In genomic region chr1:116320846-116321245, GRCh38 we compare ENCODE assay signal across 22 cellular contexts.
"Had no signal": no experiment of that assay in that cellular context is flagged by ENCODE, and none has a peak within 500 bp of the region (broad histone marks: within the 10 kb centered on the region; RNA-seq: fewer than 3 reads in every experiment).

No MANE protein-coding gene starts in this region.

- H3K27ac ChIP-seq: coronary artery, heart left ventricle, lower lobe of right lung, prostate gland, spleen, testis, upper lobe of right lung had no signal

- DNase-seq: activated B cell treated with CpG ODN at 0.5 μM for 24 hours; activated CD4-positive, alpha-beta T cell treated with anti-CD3 and anti-CD28 coated beads for 36 hours; activated CD4-positive, alpha-beta T cell treated with anti-CD3 and anti-CD28 coated beads, Interleukin-2, amount 50 U/mL, for 48 hours; activated CD8-positive, alpha-beta memory T cell treated with anti-CD3 and anti-CD28 coated beads, Interleukin-2, amount 50 U/mL, for 48 hours; activated naive CD4-positive, alpha-beta T cell; activated naive CD8-positive, alpha-beta T cell treated with anti-CD3 and anti-CD28 coated beads, Interleukin-2, amount 10 ng/mL, durations not matched to agents 7 days and 5 days; activated T-cell treated with anti-CD3 and anti-CD28 coated beads, Interleukin-2, amount 50 U/mL, for 4 hours; amniotic stem cell; cerebellar nuclear complex; heart left ventricle; kidney; lower lobe of right lung; natural killer cell; spleen; stimulated activated CD4-positive, alpha-beta T cell treated with anti-CD3 and anti-CD28 coated beads, Interleukin-4, amount 100 ng/mL, for 1 hour; stimulated activated naive CD4-positive, alpha-beta T cell; testis; upper lobe of right lung had no signal

- H3K9me3 ChIP-seq: heart left ventricle, lower lobe of right lung, prostate gland, spleen, testis, upper lobe of right lung had no signal

- H3K9me3 Mint-ChIP-seq: activated B cell treated with CpG ODN at 0.5 μM for 24 hours; activated naive CD8-positive, alpha-beta T cell treated with anti-CD3 and anti-CD28 coated beads, Interleukin-2, amount 10 ng/mL, durations not matched to agents 7 days and 5 days; activated T-cell treated with anti-CD3 and anti-CD28 coated beads, Interleukin-2, amount 50 U/mL, for 4 hours; activated T-helper 2 cell treated with anti-CD3 and anti-CD28 coated beads, Interferon-gamma antibody, Interleukin-2, Interleukin-4, amounts not matched to agents 10 μg/mL and 5 μg/mL and 100 μg/mL, durations not matched to agents 14 hours and 24 hours and 36 hours; natural killer cell; T-helper 1 cell treated with Interleukin-12 subunit alpha and Interleukin-12 subunit beta and Interleukin-4 antibody, amounts not matched to agents 30 μg/mL and 1 μg/mL, for 36 hours had no signal

- H3K27me3 ChIP-seq: heart left ventricle, spleen, testis, upper lobe of right lung had no signal

- ATAC-seq: activated CD4-positive, alpha-beta T cell treated with anti-CD3 and anti-CD28 coated beads for 36 hours; activated T-cell treated with anti-CD3 and anti-CD28 coated beads, Interleukin-2, amount 50 U/mL, for 4 hours; heart left ventricle; natural killer cell had no signal

- H3K4me1 ChIP-seq: upper lobe of right lung had no signal

- H3K27me3 Mint-ChIP-seq: activated B cell treated with CpG ODN at 0.5 μM for 24 hours; activated CD4-positive, alpha-beta T cell treated with anti-CD3 and anti-CD28 coated beads for 36 hours; activated naive CD8-positive, alpha-beta T cell treated with anti-CD3 and anti-CD28 coated beads, Interleukin-2, amount 10 ng/mL, durations not matched to agents 7 days and 5 days had no signal

- H3K27ac Mint-ChIP-seq: activated B cell treated with CpG ODN at 0.5 μM for 24 hours; activated CD4-positive, alpha-beta T cell treated with anti-CD3 and anti-CD28 coated beads for 36 hours; activated T-helper 2 cell treated with anti-CD3 and anti-CD28 coated beads, Interferon-gamma antibody, Interleukin-2, Interleukin-4, amounts not matched to agents 10 μg/mL and 5 μg/mL and 100 μg/mL, durations not matched to agents 14 hours and 24 hours and 36 hours; natural killer cell had no signal

- H3K36me3 ChIP-seq: heart left ventricle, lower lobe of right lung, prostate gland, spleen, upper lobe of right lung had no signal

- H3K36me3 Mint-ChIP-seq: activated naive CD8-positive, alpha-beta T cell treated with anti-CD3 and anti-CD28 coated beads, Interleukin-2, amount 10 ng/mL, durations not matched to agents 7 days and 5 days; natural killer cell had no signal

- H3K4me3 ChIP-seq: coronary artery, heart left ventricle, lower lobe of right lung, prostate gland, spleen, testis, upper lobe of right lung had no signal

- H3K4me3 Mint-ChIP-seq: activated B cell treated with CpG ODN at 0.5 μM for 24 hours; activated CD4-positive, alpha-beta T cell treated with anti-CD3 and anti-CD28 coated beads for 36 hours; activated T-cell treated with anti-CD3 and anti-CD28 coated beads, Interleukin-2, amount 50 U/mL, for 4 hours; natural killer cell; T-helper 1 cell treated with Interleukin-12 subunit alpha and Interleukin-12 subunit beta and Interleukin-4 antibody, amounts not matched to agents 30 μg/mL and 1 μg/mL, for 36 hours had no signal
